10 cellular contexts compared by ENCODE assay signal in genomic region chr2:147181351-147182029, GRCh38.
DNase-seq lines count a peak whose midpoint lies in the region; ATAC-seq and TF ChIP-seq lines count a peak whose summit lies in the region.
"Had no signal": no experiment of that assay in that cellular context is flagged by ENCODE, and none has a peak within 500 bp of the region (broad histone marks: within the 10 kb centered on the region; RNA-seq: fewer than 3 reads in every experiment).

No MANE protein-coding gene starts in this region.

- no peak for TF ChIP-seq CTCF in GM12864 (IDR thresholded peaks at IDR 0.05; ENCODE audit: low read depth, low read length, missing control alignments)

- H3K4me3 ChIP-seq in GM12864 (ENCODE audit: low read depth, low read length) = no peak overlapping the region
- H3K4me3 ChIP-seq: SK-N-MC had no signal

- peak; percentile 60 for ATAC-seq in GM19035 (IDR thresholded peaks at IDR 0.05; ENCODE audit: unreplicated experiment)
- ATAC-seq in HG02763 (IDR thresholded peaks at IDR 0.05; ENCODE audit: unreplicated experiment) = peak; percentile 58
- no peak for ATAC-seq in left ventricle myocardium superior

- intact Hi-C loops in left ventricle myocardium superior (cut with micrococcal nuclease) = no loop called here

- DNase-seq in GM12864 (ENCODE audit: low read depth) (peak; percentile 44), NAMALWA (ENCODE audit: low spot score) (peak; percentile 9), left ventricle myocardium superior (no peak), NCI-H2196 treated with DMSO at 0.1 percent for 48 hours (lab: John Stamatoyannopoulos, UW; ENCODE audit: unreplicated experiment) (no peak), DMS 273 treated with DMSO at 0.1 percent for 48 hours (lab: John Stamatoyannopoulos, UW) (no peak), NCI-H446 treated with DMSO at 0.1 percent for 48 hours (lab: John Stamatoyannopoulos, UW) (no peak)
- DNase-seq: nephron progenitor cell had no signal

Comparison
In these comparisons a context has a peak if more than half of its experiments do, and no peak if none do; other contexts are left out.
1. DNase-seq: peak in GM12864 (single experiment) and NAMALWA (single experiment); none in left ventricle myocardium superior (single experiment), NCI-H2196 treated with DMSO at 0.1 percent for 48 hours (single experiment), DMS 273 treated with DMSO at 0.1 percent for 48 hours (single experiment) and NCI-H446 treated with DMSO at 0.1 percent for 48 hours (single experiment).